ENCODE assay signal across 8 cellular contexts in the genomic region with DNA sequence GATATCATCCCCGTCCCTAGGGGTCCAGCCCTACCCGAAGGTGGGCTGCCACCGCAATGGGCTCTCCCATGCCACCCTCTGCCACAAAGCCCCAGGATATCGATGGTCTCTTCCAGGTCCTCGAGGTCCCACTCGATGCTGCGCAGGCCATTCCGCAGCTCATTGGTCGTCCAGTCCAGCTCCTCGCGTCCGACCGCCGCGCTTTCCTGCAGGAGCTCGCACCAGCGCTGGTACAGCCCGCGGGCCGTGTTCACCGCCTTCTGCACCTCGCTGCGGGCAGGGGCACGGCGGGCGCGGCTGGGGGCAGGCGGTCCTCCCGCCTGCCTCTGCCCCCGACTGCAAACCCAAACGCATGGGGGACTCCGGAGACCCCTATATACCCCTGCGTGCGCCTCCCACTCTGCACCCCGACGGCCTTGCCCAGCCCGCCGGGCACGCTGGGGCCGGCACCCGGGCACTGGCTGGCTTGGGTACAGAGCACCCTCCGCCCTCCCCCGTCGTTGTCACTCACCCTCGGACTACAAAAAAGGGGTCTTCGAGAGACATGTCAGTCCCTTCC. TPM values are rescaled to one million over a fixed set of nuclear protein-coding genes. Genes with fewer than 3 reads are reported as not detected.
DNase-seq lines count a peak whose midpoint lies in the region; ATAC-seq, FAIRE-seq and TF ChIP-seq lines count a peak whose summit lies in the region.

No MANE protein-coding gene starts in this region.

- H3K9me1 ChIP-seq in K562 (ENCODE audit: control insufficient read depth, insufficient read depth, low read length): no peaks in the 10 kb centered on the region

- no peak for TF ChIP-seq RAD21 in K562 (CRISPR knock-in tag; conservative IDR thresholded peaks at IDR 0.05 in 1 of 2, IDR thresholded peaks at IDR 0.05 in 1 of 2)

- H3K4me2 ChIP-seq in K562 (ENCODE audit: insufficient read depth, low read length): peak overlapping the region; percentile 87

- H3K36me3 ChIP-seq in K562 (ENCODE audit: control insufficient read depth, insufficient read depth, low read length): peaks cover 18% of the 10 kb centered on the region; the same call in 1 of the 3 replicates
- H3K36me3 ChIP-seq in kidney (ENCODE audit: control insufficient read depth in 1 of 2, insufficient read depth in 2 of 2, low read length in 2 of 2): no peaks in the 10 kb centered on the region

- peak overlapping the region; percentile 91 to 96 for H3K9ac ChIP-seq in K562 (ENCODE audit: insufficient read depth in 1 of 2, low read depth in 2 of 2, low read length in 2 of 2)
- H3K9ac ChIP-seq in kidney (ENCODE audit: low read length in 2 of 2): peak overlapping the region; percentile 30 to 68

- peak overlapping the region; percentile 81 for H2AFZ ChIP-seq in K562 (ENCODE audit: low read depth, low read length)

- CTCF ChIA-PET in K562 (lab: Yijun Ruan, JAX; ENCODE audit: low intra/inter-chr PET ratio): no interaction called here

- no peaks in the 10 kb centered on the region for H3K27me3 ChIP-seq in K562 (ENCODE audit: control insufficient read depth in 2 of 2, insufficient read depth in 2 of 2, low read length in 2 of 2)

- in situ Hi-C loops in K562 (cut with MboI): no loop called here
- in situ Hi-C loops in GM13977 (cut with MboI; ENCODE audit: low pct_unique_long_range_greater_than_20kb, low sequenced_read_pairs, unreplicated experiment): no loop called here

- BruUV-seq in K562 (replicated peaks; lab: Mats Ljungman, UMichigan): no TSS peak

- H3K4me3 Mint-ChIP-seq in stimulated activated effector memory CD8-positive, alpha-beta T cell treated with anti-CD3 and anti-CD28 coated beads, Interleukin-12 subunit alpha, Interleukin-12 subunit beta, amount 100 ng/mL, for 72 hours: peak overlapping the region; percentile 98

- DNase-seq in CD1c-positive myeloid dendritic cell (ENCODE audit: extremely low spot score) (peak; percentile 44), NOMO-1 treated with dmso at 0.1 percent for 144 hours (lab: John Stamatoyannopoulos, UW; ENCODE audit: unreplicated experiment) (peak; percentile 22), K562 (ENCODE audit: extremely low read depth in 1 of 4, low spot score in 3 of 4) (peak in 1 of 4 experiments; percentile 51), kidney (peak; percentile 89), kidney glomerular epithelial cell (lab: John Stamatoyannopoulos, UW) (no peak), GM13977 (ENCODE audit: low spot score) (no peak)
- peak in 1 of 2 donors; percentile 17 for DNase-seq in stimulated activated effector memory CD8-positive, alpha-beta T cell treated with anti-CD3 and anti-CD28 coated beads, Interleukin-12 subunit alpha, Interleukin-12 subunit beta, amount 100 ng/mL, for 72 hours (ENCODE audit: low spot score in 2 of 2)

- FAIRE-seq in K562 (lab: Jason Lieb, UNC): no peak
- FAIRE-seq in kidney (lab: Jason Lieb, UNC): no peak

- H3K9me3 Mint-ChIP-seq in stimulated activated effector memory CD8-positive, alpha-beta T cell treated with anti-CD3 and anti-CD28 coated beads, Interleukin-12 subunit alpha, Interleukin-12 subunit beta, amount 100 ng/mL, for 72 hours: no peaks in the 10 kb centered on the region

- TF ChIP-seq CTCF in K562 (IDR thresholded peaks at IDR 0.05 in 2 of 3, conservative IDR thresholded peaks at IDR 0.05 in 1 of 3; ENCODE audit: insufficient read depth in 2 of 3, low read depth in 1 of 3, low read length in 3 of 3) (no peak), kidney (IDR thresholded peaks at IDR 0.05; ENCODE audit: borderline replicate concordance, extremely low read depth, insufficient read depth) (no peak), GM13977 (IDR thresholded peaks at IDR 0.05; ENCODE audit: extremely low read depth, insufficient read depth, missing control alignments) (no peak)

- H3K27ac ChIP-seq in K562 (ENCODE audit: extremely low read depth, low read depth, low read length): peak overlapping the region; percentile 84; the same call in 2 of the 3 replicates
- H3K27ac ChIP-seq in kidney (ENCODE audit: low read depth in 2 of 2, low read length in 2 of 2): peak overlapping the region; percentile 98 to 100

- POLR2A ChIA-PET in K562 (lab: Yijun Ruan, JAX): interaction anchor here (0.5 to 2.1 kb wide), 17 partner anchors 11 to 1824 kb away, joined by 3 to 17 read pairs (median 4); a partner anchor contains a TSS

- H3K9me3 ChIP-seq in K562 (replicated peaks; ENCODE audit: control insufficient read depth, insufficient read depth, low read depth, low read length): no peaks in the 10 kb centered on the region
- H3K9me3 ChIP-seq in kidney (ENCODE audit: control insufficient read depth in 1 of 2, low read length in 2 of 2): no peaks in the 10 kb centered on the region

- TF ChIP-seq EP300 in K562 (IDR thresholded peaks at IDR 0.05; ENCODE audit: low read length): no peak

- peaks cover 34% of the 10 kb centered on the region for H3K4me1 Mint-ChIP-seq in stimulated activated effector memory CD8-positive, alpha-beta T cell treated with anti-CD3 and anti-CD28 coated beads, Interleukin-12 subunit alpha, Interleukin-12 subunit beta, amount 100 ng/mL, for 72 hours

- H3K36me3 Mint-ChIP-seq in stimulated activated effector memory CD8-positive, alpha-beta T cell treated with anti-CD3 and anti-CD28 coated beads, Interleukin-12 subunit alpha, Interleukin-12 subunit beta, amount 100 ng/mL, for 72 hours: peaks cover 77% of the 10 kb centered on the region

- peak overlapping the region; percentile 100 for H3K27ac Mint-ChIP-seq in stimulated activated effector memory CD8-positive, alpha-beta T cell treated with anti-CD3 and anti-CD28 coated beads, Interleukin-12 subunit alpha, Interleukin-12 subunit beta, amount 100 ng/mL, for 72 hours

- ATAC-seq in GM21390 (IDR thresholded peaks at IDR 0.05; ENCODE audit: unreplicated experiment) (peak; percentile 0), K562 (no peak)
- ATAC-seq in stimulated activated effector memory CD8-positive, alpha-beta T cell treated with anti-CD3 and anti-CD28 coated beads, Interleukin-12 subunit alpha, Interleukin-12 subunit beta, amount 100 ng/mL, for 72 hours: peak; percentile 1

- H3K79me2 ChIP-seq in K562 (ENCODE audit: control insufficient read depth, insufficient read depth, low read length): peaks cover 53% of the 10 kb centered on the region

- peak overlapping the region; percentile 97 for H3K4me3 ChIP-seq in K562
- peak overlapping the region; percentile 81 to 84 for H3K4me3 ChIP-seq in kidney (ENCODE audit: low read length in 2 of 2)

- peaks cover 16% of the 10 kb centered on the region for H4K20me1 ChIP-seq in K562 (replicated peaks; ENCODE audit: control insufficient read depth, insufficient read depth, low read length)

- WGBS in K562 (ENCODE audit: insufficient coverage, low coverage, missing lambda C conversion rate): 4% methylated on average over 35 of the region's 46 CpGs

- intact Hi-C loops in K562 (cut with micrococcal nuclease) (loop anchor here (2.0 to 5.0 kb wide), 3 partner anchors 31 to 47 kb away; a partner anchor contains a TSS), kidney (cut with DNase I) (no loop called here)

- no peak for TF ChIP-seq POLR2A in K562 (conservative IDR thresholded peaks at IDR 0.05)

- H3K4me1 ChIP-seq in K562 (replicated peaks in 1 of 2; ENCODE audit: control insufficient read depth in 2 of 2, insufficient read depth in 2 of 2, low read length in 2 of 2): peaks cover 5 to 58% of the 10 kb centered on the region in 2 experiments; a peak in 4 of 5 replicates
- peaks cover 0 to 7% of the 10 kb centered on the region in 2 donors for H3K4me1 ChIP-seq in kidney (ENCODE audit: control insufficient read depth in 1 of 2, insufficient read depth in 1 of 2, low read depth in 1 of 2, low read length in 2 of 2)

RNA-seq across cellular contexts. Expression of a gene that starts 0.5 kb away (rescaled TPM):
- total RNA-seq in K562 (2011; cell fraction: chromatin; rRNA removed; ENCODE audit: low replicate concordance): 25.6 and 67.7 TPM in 2 replicates
- 56.9 and 60.3 TPM in 2 replicates for total RNA-seq in K562 (2011; cell fraction: nucleolus; rRNA removed)
- total RNA-seq in K562 (2011; cell fraction: nucleoplasm; rRNA removed): 42.4 and 42.7 TPM in 2 replicates
- total RNA-seq in K562 (2014; rRNA removed) (57.8 and 59.2 TPM in 2 replicates), K562 (2014; rRNA removed; fragmentation: Illumina TruSeq; extraction: Trizol) (12.6 and 19.0 TPM in 2 replicates), K562 (2015; rRNA removed; fragmentation: Illumina TruSeq; extraction: Trizol) (31.0 and 33.9 TPM in 2 replicates), K562 (2021) (39.6 and 41.6 TPM in 2 replicates), kidney (39.5 TPM)
- polyA plus RNA-seq in K562 (2011; rRNA removed) (46.6 and 77.4 TPM in 2 replicates), K562 (2014; fragmentation: Illumina TruSeq; extraction: Trizol) (30.3 and 35.2 TPM in 2 replicates), K562 (2014; fragmentation: Nextera tagmentation; extraction: Ambion mirVana) (1 to 10 TPM in 1 of 2 experiments, under 1 TPM in 1; 0.51 to 1.7 TPM), K562 (2014; rRNA removed) (66.3 and 78.0 TPM in 2 replicates), kidney (ENCODE audit: insufficient read depth, low read depth, low replicate concordance) (52.9 TPM)
- 62.2 and 72.6 TPM in 2 replicates for polyA plus RNA-seq in K562 (2011; cell fraction: cytosol; rRNA removed)
- polyA plus RNA-seq in K562 (2011; cell fraction: nucleus; rRNA removed): 159 and 172 TPM in 2 replicates
- 46.6 and 75.7 TPM in 2 replicates for polyA plus RNA-seq in K562 (2012)
- polyA minus RNA-seq in K562 (2011; rRNA and poly(A)+ RNA removed): 12.8 and 14.0 TPM in 2 replicates
- 14.0 and 15.9 TPM in 2 replicates for polyA minus RNA-seq in K562 (2011; cell fraction: cytosol; rRNA and poly(A)+ RNA removed)
- polyA minus RNA-seq in K562 (2011; cell fraction: nucleus; rRNA and poly(A)+ RNA removed): 10.5 and 19.3 TPM in 2 replicates

RNA-seq across cellular contexts. Expression of a gene that starts 0.5 kb away (rescaled TPM):
- total RNA-seq in K562 (2011; cell fraction: chromatin; rRNA removed; ENCODE audit: low replicate concordance): 67.1 and 140 TPM in 2 replicates
- total RNA-seq in K562 (2011; cell fraction: nucleolus; rRNA removed): 139 and 159 TPM in 2 replicates
- 90.2 and 96.9 TPM in 2 replicates for total RNA-seq in K562 (2011; cell fraction: nucleoplasm; rRNA removed)
- total RNA-seq in K562 (2014; rRNA removed): 84.5 and 134 TPM in 2 replicates
- total RNA-seq in K562 (2014; rRNA removed; fragmentation: Illumina TruSeq; extraction: Trizol): 23.6 and 24.4 TPM in 2 replicates
- 14.8 and 17.4 TPM in 2 replicates for total RNA-seq in K562 (2015; rRNA removed; fragmentation: Illumina TruSeq; extraction: Trizol)
- total RNA-seq in K562 (2021): 205 and 214 TPM in 2 replicates
- polyA plus RNA-seq in K562 (2011; rRNA removed): 23.7 and 32.9 TPM in 2 replicates
- 37.6 and 91.2 TPM in 2 replicates for polyA plus RNA-seq in K562 (2011; cell fraction: cytosol; rRNA removed)
- polyA plus RNA-seq in K562 (2011; cell fraction: nucleus; rRNA removed): 112 and 193 TPM in 2 replicates
- polyA plus RNA-seq in K562 (2012): 158 and 169 TPM in 2 replicates
- 35.5 and 67.9 TPM in 2 replicates for polyA plus RNA-seq in K562 (2014; fragmentation: Illumina TruSeq; extraction: Trizol)
- 1 to 10 TPM; 4.5 to 5.1 TPM for polyA plus RNA-seq in K562 (2014; fragmentation: Nextera tagmentation; extraction: Ambion mirVana)
- polyA plus RNA-seq in K562 (2014; rRNA removed): 127 and 140 TPM in 2 replicates
- 8.8 and 9.1 TPM in 2 replicates for polyA minus RNA-seq in K562 (2011; rRNA and poly(A)+ RNA removed)
- 38.4 and 48.8 TPM in 2 replicates for polyA minus RNA-seq in K562 (2011; cell fraction: cytosol; rRNA and poly(A)+ RNA removed)
- polyA minus RNA-seq in K562 (2011; cell fraction: nucleus; rRNA and poly(A)+ RNA removed): 39.2 and 41.5 TPM in 2 replicates
- total RNA-seq in kidney: 73.9 TPM
- 96.7 TPM for polyA plus RNA-seq in kidney (ENCODE audit: insufficient read depth, low read depth, low replicate concordance)

RNA-seq across cellular contexts. Expression of a gene that starts 31.6 kb away (rescaled TPM):
- total RNA-seq in K562 (2011; cell fraction: chromatin; rRNA removed; ENCODE audit: low replicate concordance): 31.6 and 133 TPM in 2 replicates
- total RNA-seq in K562 (2011; cell fraction: nucleolus; rRNA removed): 77.5 and 89.6 TPM in 2 replicates
- total RNA-seq in K562 (2011; cell fraction: nucleoplasm; rRNA removed): 35.3 and 45.1 TPM in 2 replicates
- total RNA-seq in K562 (2014; rRNA removed) (62.4 and 85.7 TPM in 2 replicates), K562 (2014; rRNA removed; fragmentation: Illumina TruSeq; extraction: Trizol) (9.1 and 9.5 TPM in 2 replicates), K562 (2015; rRNA removed; fragmentation: Illumina TruSeq; extraction: Trizol) (40.2 and 46.8 TPM in 2 replicates), K562 (2021) (93.0 and 96.6 TPM in 2 replicates), kidney (46.1 TPM)
- polyA plus RNA-seq in K562 (2011; rRNA removed) (25.8 and 49.0 TPM in 2 replicates), K562 (2014; fragmentation: Illumina TruSeq; extraction: Trizol) (23.2 and 90.7 TPM in 2 replicates), K562 (2014; fragmentation: Nextera tagmentation; extraction: Ambion mirVana) (under 1 TPM; 0.04 to 0.17 TPM), K562 (2014; rRNA removed) (46.1 and 68.1 TPM in 2 replicates), kidney (ENCODE audit: insufficient read depth, low read depth, low replicate concordance) (16.7 TPM)
- 59.4 and 222 TPM in 2 replicates for polyA plus RNA-seq in K562 (2011; cell fraction: cytosol; rRNA removed)
- polyA plus RNA-seq in K562 (2011; cell fraction: nucleus; rRNA removed): 52.2 and 123 TPM in 2 replicates
- polyA plus RNA-seq in K562 (2012): 35.2 and 37.0 TPM in 2 replicates
- polyA minus RNA-seq in K562 (2011; rRNA and poly(A)+ RNA removed): 17.9 and 39.8 TPM in 2 replicates
- polyA minus RNA-seq in K562 (2011; cell fraction: cytosol; rRNA and poly(A)+ RNA removed): 67.5 and 79.0 TPM in 2 replicates
- 16.6 and 18.0 TPM in 2 replicates for polyA minus RNA-seq in K562 (2011; cell fraction: nucleus; rRNA and poly(A)+ RNA removed)

RNA-seq across cellular contexts. Expression of a gene that starts 33.2 kb away (rescaled TPM):
- 73.3 and 179 TPM in 2 replicates for total RNA-seq in K562 (2011; cell fraction: chromatin; rRNA removed; ENCODE audit: low replicate concordance)
- total RNA-seq in K562 (2011; cell fraction: nucleolus; rRNA removed): 168 and 175 TPM in 2 replicates
- total RNA-seq in K562 (2011; cell fraction: nucleoplasm; rRNA removed): 79.0 and 80.0 TPM in 2 replicates
- total RNA-seq in K562 (2014; rRNA removed) (89.1 and 113 TPM in 2 replicates), K562 (2014; rRNA removed; fragmentation: Illumina TruSeq; extraction: Trizol) (25.8 and 42.9 TPM in 2 replicates), K562 (2015; rRNA removed; fragmentation: Illumina TruSeq; extraction: Trizol) (54.3 and 60.2 TPM in 2 replicates), K562 (2021) (118 TPM in 2 replicates), kidney (40.0 TPM)
- polyA plus RNA-seq in K562 (2011; rRNA removed) (44.1 and 53.3 TPM in 2 replicates), K562 (2014; fragmentation: Illumina TruSeq; extraction: Trizol) (84.8 and 96.2 TPM in 2 replicates), K562 (2014; fragmentation: Nextera tagmentation; extraction: Ambion mirVana) (10 to 100 TPM in 1 of 2 experiments, 1 to 10 TPM in 1; 5.8 to 10.9 TPM), K562 (2014; rRNA removed) (155 and 158 TPM in 2 replicates), kidney (ENCODE audit: insufficient read depth, low read depth, low replicate concordance) (22.7 TPM)
- polyA plus RNA-seq in K562 (2011; cell fraction: cytosol; rRNA removed): 39.2 and 80.0 TPM in 2 replicates
- 282 and 531 TPM in 2 replicates for polyA plus RNA-seq in K562 (2011; cell fraction: nucleus; rRNA removed)
- 59.6 and 77.8 TPM in 2 replicates for polyA plus RNA-seq in K562 (2012)
- 23.7 and 27.9 TPM in 2 replicates for polyA minus RNA-seq in K562 (2011; rRNA and poly(A)+ RNA removed)
- polyA minus RNA-seq in K562 (2011; cell fraction: cytosol; rRNA and poly(A)+ RNA removed): 49.3 and 51.7 TPM in 2 replicates
- polyA minus RNA-seq in K562 (2011; cell fraction: nucleus; rRNA and poly(A)+ RNA removed): 50.5 and 77.3 TPM in 2 replicates

RNA-seq across cellular contexts. Expression of a gene that starts 47.0 kb away (rescaled TPM):
- total RNA-seq in K562 (2011; cell fraction: chromatin; rRNA removed; ENCODE audit: low replicate concordance): 54.5 and 112 TPM in 2 replicates
- 105 and 123 TPM in 2 replicates for total RNA-seq in K562 (2011; cell fraction: nucleolus; rRNA removed)
- total RNA-seq in K562 (2011; cell fraction: nucleoplasm; rRNA removed): 74.6 and 89.7 TPM in 2 replicates
- total RNA-seq in K562 (2014; rRNA removed) (266 and 312 TPM in 2 replicates), K562 (2014; rRNA removed; fragmentation: Illumina TruSeq; extraction: Trizol) (13.2 and 17.7 TPM in 2 replicates), K562 (2015; rRNA removed; fragmentation: Illumina TruSeq; extraction: Trizol) (89.9 and 108 TPM in 2 replicates), K562 (2021) (216 and 218 TPM in 2 replicates), kidney (13.8 TPM)
- polyA plus RNA-seq in K562 (2011; rRNA removed) (34.0 and 47.0 TPM in 2 replicates), K562 (2014; fragmentation: Illumina TruSeq; extraction: Trizol) (17.8 and 71.5 TPM in 2 replicates), K562 (2014; fragmentation: Nextera tagmentation; extraction: Ambion mirVana) (1 to 10 TPM; 1.3 to 1.6 TPM), K562 (2014; rRNA removed) (165 and 175 TPM in 2 replicates), kidney (ENCODE audit: insufficient read depth, low read depth, low replicate concordance) (8.5 TPM)
- 73.1 and 246 TPM in 2 replicates for polyA plus RNA-seq in K562 (2011; cell fraction: cytosol; rRNA removed)
- polyA plus RNA-seq in K562 (2011; cell fraction: nucleus; rRNA removed): 76.6 and 132 TPM in 2 replicates
- 144 and 229 TPM in 2 replicates for polyA plus RNA-seq in K562 (2012)
- polyA minus RNA-seq in K562 (2011; rRNA and poly(A)+ RNA removed): 12.7 and 14.2 TPM in 2 replicates
- polyA minus RNA-seq in K562 (2011; cell fraction: cytosol; rRNA and poly(A)+ RNA removed): 46.0 and 79.3 TPM in 2 replicates
- 37.4 and 52.3 TPM in 2 replicates for polyA minus RNA-seq in K562 (2011; cell fraction: nucleus; rRNA and poly(A)+ RNA removed)

Comparison
In these comparisons a context has a peak if more than half of its experiments do, and no peak if none do; other contexts are left out.
1. DNase-seq: peak in CD1c-positive myeloid dendritic cell (single experiment), NOMO-1 treated with dmso at 0.1 percent for 144 hours (single experiment) and kidney (single experiment); none in kidney glomerular epithelial cell (single experiment) and GM13977 (single experiment).